Comparison of ENCODE assay signal across 8 cellular contexts in the genomic region with DNA sequence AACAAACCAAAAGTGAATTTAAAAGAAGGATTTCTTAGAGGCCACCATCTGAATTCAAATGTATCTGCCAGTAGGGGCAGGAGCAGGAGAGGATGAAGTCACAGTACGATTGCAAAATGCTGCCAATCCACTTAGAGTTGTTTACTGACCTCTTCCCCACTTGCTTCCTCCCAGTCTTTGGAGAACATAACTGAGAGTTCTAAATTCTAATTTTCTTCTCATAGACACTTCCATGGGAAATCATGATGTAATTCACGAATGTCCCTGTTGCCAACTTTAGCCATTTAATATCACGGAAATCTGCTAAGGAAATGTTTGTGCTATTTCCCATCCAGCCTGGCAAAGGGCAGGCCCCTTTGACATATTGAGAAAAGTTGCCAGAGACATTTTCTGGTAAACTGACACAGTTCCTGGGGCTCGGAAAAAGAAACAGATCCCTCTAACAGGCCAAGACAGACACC. TPM values are rescaled to one million over a fixed set of nuclear protein-coding genes. Genes with fewer than 3 reads are reported as not detected.
DNase-seq lines count a peak whose midpoint lies in the region; FAIRE-seq and TF ChIP-seq lines count a peak whose summit lies in the region.

No MANE protein-coding gene starts in this region.

- H3K36me3 Mint-ChIP-seq in T-helper 2 cell treated with Interferon-gamma antibody and Interleukin-4, amounts not matched to agents 5 μg/mL and 100 μg/mL, for 36 hours (ENCODE audit: low read depth) = no peaks in the 10 kb centered on the region

- no peak overlapping the region for H3K27ac Mint-ChIP-seq in T-helper 2 cell treated with Interferon-gamma antibody and Interleukin-4, amounts not matched to agents 5 μg/mL and 100 μg/mL, for 36 hours

- intact Hi-C loops in kidney (cut with DNase I) = no loop called here

- FAIRE-seq in kidney (lab: Jason Lieb, UNC) = peak; percentile 53
- FAIRE-seq in D721Med (lab: Jason Lieb, UNC) = no peak

- peak overlapping the region in 1 of 2 donors; percentile 5 for H3K27ac ChIP-seq in kidney (ENCODE audit: low read depth in 2 of 2, low read length in 2 of 2)

- peaks cover 2% of the 10 kb centered on the region for H3K27me3 Mint-ChIP-seq in T-helper 2 cell treated with Interferon-gamma antibody and Interleukin-4, amounts not matched to agents 5 μg/mL and 100 μg/mL, for 36 hours (ENCODE audit: low read depth)

- no peak overlapping the region for H3K9ac ChIP-seq in kidney (ENCODE audit: low read length in 2 of 2)

- H3K9me3 Mint-ChIP-seq in T-helper 2 cell treated with Interferon-gamma antibody and Interleukin-4, amounts not matched to agents 5 μg/mL and 100 μg/mL, for 36 hours = no peaks in the 10 kb centered on the region

- no peaks in the 10 kb centered on the region for H3K36me3 ChIP-seq in kidney (ENCODE audit: control insufficient read depth in 1 of 2, insufficient read depth in 2 of 2, low read length in 2 of 2)

- TF ChIP-seq CTCF in kidney (IDR thresholded peaks at IDR 0.05; ENCODE audit: borderline replicate concordance, extremely low read depth, insufficient read depth) (peak; percentile 9), D721Med (IDR thresholded peaks at IDR 0.05; ENCODE audit: insufficient read depth, missing control alignments) (no peak)

- DNase-seq in HuH-7.5 (ENCODE audit: low spot score) = peak; percentile 15
- DNase-seq in astrocyte of the hippocampus (ENCODE audit: low read depth, low spot score) = peak; percentile 26
- no peak for DNase-seq in kidney
- peak; percentile 48 for DNase-seq in superior temporal gyrus (ENCODE audit: extremely low spot score)
- no peak for DNase-seq in T-helper 2 cell treated with Interferon-gamma antibody and Interleukin-4, amounts not matched to agents 5 μg/mL and 100 μg/mL, for 36 hours (ENCODE audit: low spot score)
- no peak for DNase-seq in KG1 (lab: John Stamatoyannopoulos, UW)
- DNase-seq in effector CD8-positive, alpha-beta T cell (lab: John Stamatoyannopoulos, UW) = no peak
- no peak for DNase-seq in D721Med (ENCODE audit: insufficient read length, low spot score)

- no peaks in the 10 kb centered on the region for H3K4me1 ChIP-seq in kidney (ENCODE audit: control insufficient read depth in 1 of 2, insufficient read depth in 1 of 2, low read depth in 1 of 2, low read length in 2 of 2)

- H3K9me3 ChIP-seq in kidney (ENCODE audit: control insufficient read depth in 1 of 2, low read length in 2 of 2) = peaks cover 0 to 3% of the 10 kb centered on the region in 2 donors

- no peak overlapping the region for H3K4me3 Mint-ChIP-seq in T-helper 2 cell treated with Interferon-gamma antibody and Interleukin-4, amounts not matched to agents 5 μg/mL and 100 μg/mL, for 36 hours

- no peak overlapping the region for H3K4me3 ChIP-seq in kidney (ENCODE audit: low read length in 2 of 2)

- H3K4me1 Mint-ChIP-seq in T-helper 2 cell treated with Interferon-gamma antibody and Interleukin-4, amounts not matched to agents 5 μg/mL and 100 μg/mL, for 36 hours (ENCODE audit: low read depth) = no peaks in the 10 kb centered on the region

RNA-seq across cellular contexts. Expression of gene NOCT, which starts 33.6 kb away (rescaled TPM):
- 4.3 TPM for total RNA-seq in kidney
- 4.7 TPM for polyA plus RNA-seq in kidney (ENCODE audit: insufficient read depth, low read depth, low replicate concordance)

Comparison
In these comparisons a context has a peak if more than half of its experiments do, and no peak if none do; other contexts are left out.
1. DNase-seq: peak in HuH-7.5 (single experiment), astrocyte of the hippocampus (single experiment) and superior temporal gyrus (single experiment); none in kidney (single experiment), T-helper 2 cell treated with Interferon-gamma antibody and Interleukin-4, amounts not matched to agents 5 μg/mL and 100 μg/mL, for 36 hours (single experiment), KG1 (single experiment), effector CD8-positive, alpha-beta T cell (single experiment) and D721Med (single experiment).